ENCODE assay signal across 28 cellular contexts in the genomic region with DNA sequence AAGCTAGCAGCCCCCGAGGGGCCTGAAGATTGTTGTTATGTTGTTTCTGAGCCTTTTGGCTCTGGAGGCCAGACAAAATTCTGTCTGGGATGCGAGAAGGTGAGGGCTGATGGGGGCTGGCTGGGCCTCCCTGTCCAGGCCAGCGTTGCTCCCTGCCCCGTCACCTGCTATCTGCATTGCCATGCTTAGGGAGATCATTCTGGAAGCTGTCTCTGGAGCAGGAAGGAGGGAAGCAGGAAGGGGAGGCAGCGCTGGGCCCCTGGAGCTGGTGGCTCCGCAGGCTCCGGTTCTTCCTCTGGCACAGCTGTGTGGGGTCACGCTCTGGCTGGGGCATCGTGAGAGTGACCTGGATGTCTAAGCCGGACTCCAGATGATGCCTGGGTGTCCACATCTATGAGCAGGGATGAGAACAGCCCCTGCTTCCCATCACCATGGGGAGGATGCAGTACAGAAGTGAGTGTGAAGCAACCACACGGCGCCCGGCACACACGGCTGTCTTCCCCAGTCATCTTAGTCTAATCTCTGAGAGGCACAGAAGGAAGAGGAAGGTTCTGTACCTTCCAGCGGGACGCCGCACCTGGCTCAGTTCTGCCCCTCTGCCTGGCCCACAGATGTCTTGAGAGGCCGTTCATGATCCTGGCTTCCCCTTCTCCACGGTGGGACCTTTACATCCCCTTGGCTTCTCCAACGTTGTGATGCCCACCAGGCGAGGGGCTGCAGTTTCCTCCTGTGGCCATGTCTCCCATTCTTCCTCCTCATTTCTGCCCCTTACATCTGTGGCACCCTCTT. TPM values are rescaled to one million over a fixed set of nuclear protein-coding genes. Genes with fewer than 3 reads are reported as not detected.
DNase-seq lines count a peak whose midpoint lies in the region; ATAC-seq and TF ChIP-seq lines count a peak whose summit lies in the region.
"Had no signal": no experiment of that assay in that cellular context is flagged by ENCODE, and none has a peak within 500 bp of the region (broad histone marks: within the 10 kb centered on the region; RNA-seq: fewer than 3 reads in every experiment).

No MANE protein-coding gene starts in this region.

- WGBS in esophagus muscularis mucosa: 88% methylated on average over 21 of the region's 21 CpGs
- WGBS in upper lobe of left lung, 2 donors: 81 to 89% methylated on average over 16 to 21 of the region's 21 CpGs

- H4K20me1 ChIP-seq in GM23338 (replicated peaks; ENCODE audit: insufficient read depth): no peaks in the 10 kb centered on the region
- H4K20me1 ChIP-seq: BLaER1 had no signal

- TF ChIP-seq POLR2A in esophagus muscularis mucosa (IDR thresholded peaks at IDR 0.05; ENCODE audit: low read depth): no peak
- TF ChIP-seq POLR2A in upper lobe of left lung (IDR thresholded peaks at IDR 0.05): no peak

- ATAC-seq in stimulated activated naive CD8-positive, alpha-beta T cell treated with anti-CD3 and anti-CD28 coated beads, Interleukin-15, amount 100 ng/mL, for 72 hours: peak; percentile 9
- no peak for ATAC-seq in stimulated activated naive CD8-positive, alpha-beta T cell treated with anti-CD3 and anti-CD28 coated beads, Interleukin-15, Interleukin-2, amounts not matched to agents 100 U/mL and 50 U/mL, for 24 hours
- peak; percentile 6 to 26 for ATAC-seq in upper lobe of left lung (ENCODE audit: low FRiP score in 2 of 2)
- no peak for ATAC-seq in GM23338
- ATAC-seq in HG03045 (IDR thresholded peaks at IDR 0.05; ENCODE audit: unreplicated experiment): no peak
- ATAC-seq: GM12878 had no signal

- H3K9me2 ChIP-seq in GM23338 (ENCODE audit: insufficient read depth): 0 out of 2 replicates have a peak, but pooled peaks cover 4% of the 10 kb centered on the region

- no peaks in the 10 kb centered on the region for H3K4me1 ChIP-seq in esophagus muscularis mucosa
- H3K4me1 ChIP-seq in upper lobe of left lung: no peaks in the 10 kb centered on the region
- H3K4me1 ChIP-seq in GM23338 (ENCODE audit: insufficient read depth): no peaks in the 10 kb centered on the region
- H3K4me1 ChIP-seq: BE2C had no signal

- peaks cover 14% of the 10 kb centered on the region for H3K27me3 Mint-ChIP-seq in stimulated activated naive CD8-positive, alpha-beta T cell treated with anti-CD3 and anti-CD28 coated beads, Interleukin-15, amount 100 ng/mL, for 72 hours
- peaks cover 3% of the 10 kb centered on the region for H3K27me3 Mint-ChIP-seq in GM23338 (ENCODE audit: insufficient read depth, low read depth, poor library complexity)
- H3K27me3 Mint-ChIP-seq: CD4-positive, CD25-positive, alpha-beta regulatory T cell had no signal

- TF ChIP-seq EP300 in esophagus muscularis mucosa (IDR thresholded peaks at IDR 0.05): no peak
- no peak for TF ChIP-seq EP300 in upper lobe of left lung (IDR thresholded peaks at IDR 0.05)

- no peaks in the 10 kb centered on the region for H3K36me3 ChIP-seq in esophagus muscularis mucosa
- no peaks in the 10 kb centered on the region for H3K36me3 ChIP-seq in upper lobe of left lung
- no peaks in the 10 kb centered on the region for H3K36me3 ChIP-seq in GM23338 (ENCODE audit: insufficient read depth)
- H3K36me3 ChIP-seq: BE2C, BLaER1 had no signal

- H2AFZ ChIP-seq in GM23338: no peak overlapping the region

- no peaks in the 10 kb centered on the region for H3F3A ChIP-seq in GM23338 (replicated peaks; ENCODE audit: low read depth)

- intact Hi-C loops in esophagus muscularis mucosa (cut with DNase I): no loop called here

- no peaks in the 10 kb centered on the region; the same call in 2 of the 3 replicates for H3K36me3 Mint-ChIP-seq in GM23338 (ENCODE audit: low read depth)
- H3K36me3 Mint-ChIP-seq: CD14-positive monocyte; CD4-positive, alpha-beta memory T cell; CD4-positive, CD25-positive, alpha-beta regulatory T cell; CD8-positive, alpha-beta memory T cell had no signal

- DNase-seq in stimulated activated naive CD8-positive, alpha-beta T cell treated with anti-CD3 and anti-CD28 coated beads, Interleukin-15, amount 100 ng/mL, for 72 hours: no peak
- DNase-seq in stimulated activated naive CD8-positive, alpha-beta T cell treated with anti-CD3 and anti-CD28 coated beads, Interleukin-15, Interleukin-2, amounts not matched to agents 100 U/mL and 50 U/mL, for 24 hours: no peak
- DNase-seq in esophagus muscularis mucosa (ENCODE audit: extremely low spot score) (peak; percentile 91), upper lobe of left lung (peak in 1 of 2 donors; percentile 39), GM23338 (ENCODE audit: low spot score) (no peak)
- DNase-seq: 8988T; ACHN; BE2C; C1 segment of cervical spinal cord; CD4-positive, alpha-beta memory T cell; CD4-positive, CD25-positive, alpha-beta regulatory T cell; CD8-positive, alpha-beta memory T cell; COR-L47; DMS 273 treated with DMSO at 0.1 percent for 48 hours; DMS153; DMS53; DMS79; DND-41; EL; GDM1 had no signal

- no peaks in the 10 kb centered on the region for H3K9me3 Mint-ChIP-seq in stimulated activated naive CD8-positive, alpha-beta T cell treated with anti-CD3 and anti-CD28 coated beads, Interleukin-15, amount 100 ng/mL, for 72 hours
- H3K9me3 Mint-ChIP-seq in GM23338: peaks cover 3% of the 10 kb centered on the region; the same call in 1 of the 3 replicates

- no peak overlapping the region for H3K4me2 ChIP-seq in GM23338
- H3K4me2 ChIP-seq: BLaER1 had no signal

- H3K27me3 ChIP-seq in esophagus muscularis mucosa (no peaks in the 10 kb centered on the region), upper lobe of left lung (no peaks in the 10 kb centered on the region), GM23338 (ENCODE audit: insufficient read depth) (no peaks in the 10 kb centered on the region)
- H3K27me3 ChIP-seq: BE2C, BLaER1 had no signal

- H3K4me1 Mint-ChIP-seq in stimulated activated naive CD8-positive, alpha-beta T cell treated with anti-CD3 and anti-CD28 coated beads, Interleukin-15, amount 100 ng/mL, for 72 hours: no peaks in the 10 kb centered on the region
- H3K4me1 Mint-ChIP-seq in GM23338: no peaks in the 10 kb centered on the region
- H3K4me1 Mint-ChIP-seq: CD4-positive, alpha-beta memory T cell; CD4-positive, CD25-positive, alpha-beta regulatory T cell; CD8-positive, alpha-beta memory T cell had no signal

- H3K9me3 ChIP-seq in esophagus muscularis mucosa: no peaks in the 10 kb centered on the region
- no peaks in the 10 kb centered on the region for H3K9me3 ChIP-seq in upper lobe of left lung
- H3K9me3 ChIP-seq: BE2C had no signal

- TF ChIP-seq CTCF in esophagus muscularis mucosa (IDR thresholded peaks at IDR 0.05) (no peak), upper lobe of left lung (IDR thresholded peaks at IDR 0.05) (no peak), GM23338 (conservative IDR thresholded peaks at IDR 0.05; ENCODE audit: low read depth in 2 of 2) (no peak)

- H3K4me3 Mint-ChIP-seq in stimulated activated naive CD8-positive, alpha-beta T cell treated with anti-CD3 and anti-CD28 coated beads, Interleukin-15, amount 100 ng/mL, for 72 hours: no peak overlapping the region
- no peak overlapping the region for H3K4me3 Mint-ChIP-seq in GM23338
- H3K4me3 Mint-ChIP-seq: CD14-positive monocyte; CD4-positive, alpha-beta memory T cell; CD4-positive, CD25-positive, alpha-beta regulatory T cell; CD8-positive, alpha-beta memory T cell had no signal

- H3K27ac ChIP-seq in esophagus muscularis mucosa (replicated peaks in 1 of 4): no peak overlapping the region
- H3K27ac ChIP-seq in upper lobe of left lung: no peak overlapping the region
- no peak overlapping the region for H3K27ac ChIP-seq in GM23338 (ENCODE audit: low read depth)
- H3K27ac ChIP-seq: BLaER1 had no signal

- H3K27ac Mint-ChIP-seq in stimulated activated naive CD8-positive, alpha-beta T cell treated with anti-CD3 and anti-CD28 coated beads, Interleukin-15, amount 100 ng/mL, for 72 hours: no peak overlapping the region
- H3K27ac Mint-ChIP-seq in GM23338: no peak overlapping the region
- H3K27ac Mint-ChIP-seq: CD14-positive monocyte; CD4-positive, alpha-beta memory T cell; CD4-positive, CD25-positive, alpha-beta regulatory T cell; CD8-positive, alpha-beta memory T cell had no signal

- no peaks in the 10 kb centered on the region for H3K79me2 ChIP-seq in GM23338 (replicated peaks; ENCODE audit: insufficient read depth)

- no peak overlapping the region for H3K4me3 ChIP-seq in esophagus muscularis mucosa
- no peak overlapping the region for H3K4me3 ChIP-seq in upper lobe of left lung
- no peak overlapping the region for H3K4me3 ChIP-seq in GM23338
- H3K4me3 ChIP-seq: BLaER1, GM12878 had no signal

TF ChIP-seq in GM23338, 12 proteins besides CTCF, POLR2A, EP300 and RAD21 (continues in another document):
- no peak for TF ChIP-seq ETS1 (IDR thresholded peaks at IDR 0.05)
- TF ChIP-seq POLR2AphosphoS5 (IDR thresholded peaks at IDR 0.05; ENCODE audit: low read depth): no peak
- TF ChIP-seq ZNF114 (CRISPR knock-in tag; IDR thresholded peaks at IDR 0.05): no peak
- TF ChIP-seq NANOG (IDR thresholded peaks at IDR 0.05; ENCODE audit: borderline replicate concordance): no peak
- no peak for TF ChIP-seq STAT1 (IDR thresholded peaks at IDR 0.05; ENCODE audit: unreplicated experiment)
- no peak for TF ChIP-seq EZH2phosphoT487 (IDR thresholded peaks at IDR 0.05; ENCODE audit: unreplicated experiment)
- no peak for TF ChIP-seq CREB1 (CRISPR knock-in tag; IDR thresholded peaks at IDR 0.05; ENCODE audit: low read depth)

RNA-seq across cellular contexts. Expression of gene NPS, which starts 11.9 kb away (rescaled TPM):
- total RNA-seq in esophagus muscularis mucosa: not detected
- total RNA-seq in upper lobe of left lung: not detected
- not detected in 2 replicates for total RNA-seq in GM23338 (2014; rRNA removed; shearing (Covaris generic))
- not detected in 2 replicates for polyA plus RNA-seq in GM23338 (2016; fragmentation: Nextera tagmentation; extraction: Ambion mirVana)
- total RNA-seq: A673; CD4-positive, alpha-beta memory T cell; CD4-positive, CD25-positive, alpha-beta regulatory T cell; CD8-positive, alpha-beta memory T cell; Daoy; G401; GM12878 had no signal
- polyA plus RNA-seq: AG04450; CD14-positive monocyte; CD4-positive, alpha-beta memory T cell; CD4-positive, CD25-positive, alpha-beta regulatory T cell; CD8-positive, alpha-beta memory T cell; GM12878 had no signal

Comparison
In these comparisons a context has a peak if more than half of its experiments do, and no peak if none do; other contexts are left out.
1. ATAC-seq: peak in stimulated activated naive CD8-positive, alpha-beta T cell treated with anti-CD3 and anti-CD28 coated beads, Interleukin-15, amount 100 ng/mL, for 72 hours (single experiment) and upper lobe of left lung (2 of 2); none in stimulated activated naive CD8-positive, alpha-beta T cell treated with anti-CD3 and anti-CD28 coated beads, Interleukin-15, Interleukin-2, amounts not matched to agents 100 U/mL and 50 U/mL, for 24 hours (single experiment), GM23338 (single experiment) and HG03045 (single experiment).